In genomic region chr11:113587318-113587739, GRCh38 we compare ENCODE assay signal across 10 cellular contexts.
DNase-seq lines count a peak whose midpoint lies in the region; ATAC-seq and TF ChIP-seq lines count a peak whose summit lies in the region.
"Had no signal": no experiment of that assay in that cellular context is flagged by ENCODE, and none has a peak within 500 bp of the region (broad histone marks: within the 10 kb centered on the region; RNA-seq: fewer than 3 reads in every experiment).

No MANE protein-coding gene starts in this region.

- H3K4me1 ChIP-seq in esophagus muscularis mucosa = no peaks in the 10 kb centered on the region

- H3K4me3 ChIP-seq in esophagus muscularis mucosa = no peak overlapping the region

- 82% methylated on average over 3 of the region's 4 CpGs for WGBS in esophagus muscularis mucosa

- DNase-seq in HS-5 (ENCODE audit: low read depth) (peak; percentile 13), esophagus muscularis mucosa (ENCODE audit: extremely low spot score) (peak; percentile 75), dermis blood vessel endothelial cell (no peak), HuH-7 (ENCODE audit: low spot score) (no peak), UCSD-AML1 (lab: John Stamatoyannopoulos, UW; ENCODE audit: unreplicated experiment) (no peak), NCI-H1092 (lab: John Stamatoyannopoulos, UW) (no peak)
- DNase-seq: mesenchymal stem cell, NCI-H1105 had no signal

- no peaks in the 10 kb centered on the region for H3K36me3 ChIP-seq in esophagus muscularis mucosa

- H3K9me3 ChIP-seq in esophagus muscularis mucosa = no peaks in the 10 kb centered on the region

- ATAC-seq in GM18502 (IDR thresholded peaks at IDR 0.05; ENCODE audit: poor library complexity, unreplicated experiment) (peak; percentile 79), GM21515 (IDR thresholded peaks at IDR 0.05; ENCODE audit: unreplicated experiment) (peak; percentile 66)

- intact Hi-C loops in esophagus muscularis mucosa (cut with DNase I) = no loop called here

- H3K27me3 ChIP-seq in esophagus muscularis mucosa = no peaks in the 10 kb centered on the region

- TF ChIP-seq POLR2A in esophagus muscularis mucosa (IDR thresholded peaks at IDR 0.05; ENCODE audit: low read depth) = no peak

- H3K27ac ChIP-seq in esophagus muscularis mucosa (replicated peaks in 1 of 4) = no peak overlapping the region

- TF ChIP-seq EP300 in esophagus muscularis mucosa (IDR thresholded peaks at IDR 0.05) = no peak

- no peak for TF ChIP-seq CTCF in esophagus muscularis mucosa (IDR thresholded peaks at IDR 0.05)

Comparison
In these comparisons a context has a peak if more than half of its experiments do, and no peak if none do; other contexts are left out.
1. DNase-seq: peak in HS-5 (single experiment) and esophagus muscularis mucosa (single experiment); none in dermis blood vessel endothelial cell (single experiment), HuH-7 (single experiment), UCSD-AML1 (single experiment) and NCI-H1092 (single experiment).